Comparison of ENCODE assay signal across 12 cellular contexts in the genomic region with DNA sequence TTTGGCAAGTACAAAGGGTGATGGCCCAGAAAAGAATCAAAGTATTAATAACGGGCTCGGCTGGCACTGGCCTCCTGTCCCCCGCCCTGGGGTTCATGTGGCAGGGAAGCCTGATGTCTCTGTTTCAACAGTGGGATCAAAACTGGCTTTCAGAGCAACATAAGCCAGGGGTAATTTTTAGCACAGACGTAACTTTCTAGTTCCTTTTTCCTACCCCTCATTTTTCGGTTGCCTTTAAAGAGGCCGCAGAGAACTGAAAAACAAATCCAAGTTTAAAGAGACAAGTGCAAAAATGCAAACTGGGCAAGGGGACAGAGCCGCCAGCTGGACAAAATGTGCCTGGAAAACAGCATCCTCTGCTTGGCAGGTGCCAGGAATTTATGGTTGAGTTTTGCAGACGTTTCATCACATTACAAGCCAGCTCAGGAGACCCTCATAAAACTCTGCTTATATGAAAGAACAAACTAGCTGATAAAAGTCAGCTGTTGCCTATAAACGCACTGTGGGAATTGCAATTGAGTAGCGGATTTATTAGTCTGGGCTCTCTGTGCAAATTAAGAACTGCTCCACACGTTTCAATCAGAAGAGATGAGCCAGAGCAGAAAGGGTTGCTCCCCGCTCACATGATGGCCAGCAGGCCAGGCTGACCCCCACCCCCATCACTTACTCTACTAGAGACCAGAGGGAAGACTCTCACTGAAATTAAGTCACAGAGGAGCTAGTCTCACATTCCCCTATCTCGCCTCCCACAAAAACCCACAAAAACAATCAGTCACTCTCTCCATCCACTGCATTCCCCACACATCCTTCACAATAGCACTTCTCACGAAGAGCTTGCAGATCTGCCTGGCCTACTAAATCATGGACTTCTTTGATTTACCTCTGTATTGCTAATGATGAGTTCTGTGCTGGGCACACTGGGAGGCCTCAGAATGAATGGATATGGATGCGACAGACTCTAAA. TPM values are rescaled to one million over a fixed set of nuclear protein-coding genes. Genes with fewer than 3 reads are reported as not detected.
DNase-seq lines count a peak whose midpoint lies in the region; ATAC-seq and TF ChIP-seq lines count a peak whose summit lies in the region.
"Had no signal": no experiment of that assay in that cellular context is flagged by ENCODE, and none has a peak within 500 bp of the region (broad histone marks: within the 10 kb centered on the region; RNA-seq: fewer than 3 reads in every experiment).

No MANE protein-coding gene starts in this region.

- H3K27me3 Mint-ChIP-seq in stimulated activated memory B cell treated with anti-CD40 and anti-IgM and Interleukin-4, amounts not matched to agents 10 μg/mL and 1 μg/mL and 100 μg/mL, for 72 hours: peaks cover 4% of the 10 kb centered on the region
- peaks cover 3% of the 10 kb centered on the region for H3K27me3 Mint-ChIP-seq in activated CD4-positive, alpha-beta T cell treated with anti-CD3 and anti-CD28 coated beads for 36 hours

- no peak for ATAC-seq in GM18505 (IDR thresholded peaks at IDR 0.05; ENCODE audit: unreplicated experiment)
- ATAC-seq in HG03045 (IDR thresholded peaks at IDR 0.05; ENCODE audit: unreplicated experiment): peak; percentile 55
- peak; percentile 79 for ATAC-seq in stimulated activated memory B cell treated with anti-CD40 and anti-IgM and Interleukin-4, amounts not matched to agents 10 μg/mL and 1 μg/mL and 100 μg/mL, for 72 hours
- ATAC-seq in activated CD4-positive, alpha-beta T cell treated with anti-CD3 and anti-CD28 coated beads for 36 hours: no peak
- ATAC-seq: PC-3 had no signal

- peak overlapping the region; percentile 62 for H3K27ac ChIP-seq in cingulate gyrus (ENCODE audit: low read depth, low read length)
- H3K27ac ChIP-seq: left ventricle myocardium inferior had no signal

- peaks cover 33% of the 10 kb centered on the region for H3K4me1 Mint-ChIP-seq in stimulated activated memory B cell treated with anti-CD40 and anti-IgM and Interleukin-4, amounts not matched to agents 10 μg/mL and 1 μg/mL and 100 μg/mL, for 72 hours
- peaks cover 27% of the 10 kb centered on the region for H3K4me1 Mint-ChIP-seq in activated CD4-positive, alpha-beta T cell treated with anti-CD3 and anti-CD28 coated beads for 36 hours

- DNase-seq in NCI-H128 (lab: John Stamatoyannopoulos, UW; ENCODE audit: unreplicated experiment) (no peak), RKO (ENCODE audit: low spot score) (no peak)
- DNase-seq in effector CD4-positive, alpha-beta T cell: no peak
- no peak for DNase-seq in activated CD4-positive, alpha-beta T cell treated with anti-CD3 and anti-CD28 coated beads for 36 hours
- DNase-seq: activated CD4-positive, CD25-positive, alpha-beta regulatory T cell; left ventricle myocardium inferior; PC-3; stimulated activated naive CD4-positive, alpha-beta T cell treated with Interleukin-2 at 50 U/mL for 16 hours had no signal

- H3K36me3 Mint-ChIP-seq in stimulated activated memory B cell treated with anti-CD40 and anti-IgM and Interleukin-4, amounts not matched to agents 10 μg/mL and 1 μg/mL and 100 μg/mL, for 72 hours: peaks cover 12% of the 10 kb centered on the region
- peaks cover 4% of the 10 kb centered on the region for H3K36me3 Mint-ChIP-seq in activated CD4-positive, alpha-beta T cell treated with anti-CD3 and anti-CD28 coated beads for 36 hours (ENCODE audit: low read depth)

- POLR2A ChIA-PET in activated CD4-positive, alpha-beta T cell treated with anti-CD3 and anti-CD28 coated beads for 36 hours (lab: Charles Lee): interaction anchor here (0.6 kb wide), 1 partner anchor 36 kb away, joined by 4 read pairs; no protein-coding TSS in a partner anchor

- intact Hi-C loops in activated CD4-positive, alpha-beta T cell treated with anti-CD3 and anti-CD28 coated beads for 36 hours (cut with DNase I, micrococcal nuclease): no loop called here

- CTCF ChIA-PET in activated CD4-positive, alpha-beta T cell treated with anti-CD3 and anti-CD28 coated beads for 36 hours (lab: Charles Lee): interaction anchor here (0.5 to 12.7 kb wide), 6 partner anchors 10 to 256 kb away, joined by 3 to 142 read pairs (median 3); partner anchors contain the start of gene CDCA8

- H3K4me3 Mint-ChIP-seq in stimulated activated memory B cell treated with anti-CD40 and anti-IgM and Interleukin-4, amounts not matched to agents 10 μg/mL and 1 μg/mL and 100 μg/mL, for 72 hours: peak overlapping the region; percentile 22
- no peak overlapping the region for H3K4me3 Mint-ChIP-seq in activated CD4-positive, alpha-beta T cell treated with anti-CD3 and anti-CD28 coated beads for 36 hours

- peak overlapping the region; percentile 93 for H3K27ac Mint-ChIP-seq in stimulated activated memory B cell treated with anti-CD40 and anti-IgM and Interleukin-4, amounts not matched to agents 10 μg/mL and 1 μg/mL and 100 μg/mL, for 72 hours
- H3K27ac Mint-ChIP-seq in activated CD4-positive, alpha-beta T cell treated with anti-CD3 and anti-CD28 coated beads for 36 hours: no peak overlapping the region

- H3K9me3 Mint-ChIP-seq in stimulated activated memory B cell treated with anti-CD40 and anti-IgM and Interleukin-4, amounts not matched to agents 10 μg/mL and 1 μg/mL and 100 μg/mL, for 72 hours: no peaks in the 10 kb centered on the region
- H3K9me3 Mint-ChIP-seq in activated CD4-positive, alpha-beta T cell treated with anti-CD3 and anti-CD28 coated beads for 36 hours (ENCODE audit: low read depth): no peaks in the 10 kb centered on the region

- TF ChIP-seq POLR2A in GM18505 (IDR thresholded peaks at IDR 0.05; ENCODE audit: borderline replicate concordance, extremely low read depth, insufficient read depth, insufficient read length): peak; percentile 50

RNA-seq across cellular contexts. Expression of gene CDCA8, which starts 15.8 kb away (rescaled TPM):
- total RNA-seq in activated CD4-positive, alpha-beta T cell treated with anti-CD3 and anti-CD28 coated beads for 36 hours: 10 to 100 TPM; 61.2 to 61.7 TPM

RNA-seq across cellular contexts. Expression of gene RSPO1, which starts 41.9 kb away (rescaled TPM):
- total RNA-seq in activated CD4-positive, alpha-beta T cell treated with anti-CD3 and anti-CD28 coated beads for 36 hours: not detected
- total RNA-seq: left ventricle myocardium inferior, PC-3 had no signal

Comparison
In these comparisons a context has a peak if more than half of its experiments do, and no peak if none do; other contexts are left out.
1. ATAC-seq: peak in HG03045 (single experiment) and stimulated activated memory B cell treated with anti-CD40 and anti-IgM and Interleukin-4, amounts not matched to agents 10 μg/mL and 1 μg/mL and 100 μg/mL, for 72 hours (single experiment); none in GM18505 (single experiment) and activated CD4-positive, alpha-beta T cell treated with anti-CD3 and anti-CD28 coated beads for 36 hours (single experiment).